ENCODE assay signal across 10 cellular contexts in the genomic region with DNA sequence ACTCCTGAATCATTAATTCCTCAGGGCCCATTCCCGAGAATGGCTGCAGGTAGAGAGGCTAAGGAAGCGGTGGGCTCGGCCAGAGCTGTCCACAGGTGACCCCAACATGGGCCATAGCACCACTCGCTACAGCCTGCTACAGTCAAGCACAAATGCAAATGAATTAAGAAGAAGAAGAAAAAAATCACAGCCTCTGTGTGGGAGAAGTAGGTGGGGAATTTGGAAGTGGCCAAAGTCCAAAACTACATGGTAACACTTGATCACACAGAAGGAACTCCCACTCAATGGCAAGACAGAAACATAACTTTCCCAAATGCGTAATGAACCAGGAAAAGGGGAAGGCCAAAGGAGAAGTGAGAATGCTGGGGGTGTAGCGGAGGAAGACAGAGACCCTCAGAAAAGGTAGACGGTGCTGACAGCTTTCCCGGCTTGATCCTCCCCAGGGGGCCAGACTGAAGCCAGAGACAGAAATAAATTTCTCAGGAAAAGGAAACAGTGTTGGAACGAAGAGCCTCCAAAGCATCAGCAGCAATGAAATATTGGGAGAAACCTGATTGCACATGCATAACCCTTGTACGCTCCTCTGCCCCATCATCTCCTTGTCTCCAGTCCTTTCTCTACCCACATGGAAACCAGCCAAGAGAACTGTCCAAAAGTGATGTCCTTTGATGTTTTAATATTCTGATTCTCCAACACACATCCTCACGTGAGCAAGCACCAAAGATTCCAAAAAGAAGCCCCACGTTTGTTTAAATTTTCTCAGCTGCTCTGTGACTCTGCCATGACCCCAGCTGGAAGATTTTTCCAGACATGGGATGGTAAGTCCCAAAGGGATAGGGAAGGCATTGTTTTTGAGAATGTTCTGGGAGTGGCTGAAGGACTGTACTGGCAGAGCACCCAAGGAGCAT.
A peak's percentile ranks its signal among the peaks of the same experiment; 100 is the strongest.
DNase-seq lines count a peak whose midpoint lies in the region; ATAC-seq, FAIRE-seq and TF ChIP-seq lines count a peak whose summit lies in the region.
"Had no signal": no experiment of that assay in that cellular context is flagged by ENCODE, and none has a peak within 500 bp of the region (broad histone marks: within the 10 kb centered on the region; RNA-seq: fewer than 3 reads in every experiment).

No MANE protein-coding gene starts in this region.

- H3K27me3 Mint-ChIP-seq in stimulated activated naive B cell treated with anti-CD40 and anti-IgM and Interleukin-4, amounts not matched to agents 10 μg/mL and 1 μg/mL and 100 μg/mL, for 72 hours = no peaks in the 10 kb centered on the region
- no peaks in the 10 kb centered on the region for H3K27me3 Mint-ChIP-seq in activated CD4-positive, alpha-beta memory T cell treated with anti-CD3 and anti-CD28 coated beads, Interleukin-2, amount 10 ng/mL, durations not matched to agents 7 days and 5 days

- TF ChIP-seq CTCF in esophagus squamous epithelium (IDR thresholded peaks at IDR 0.05) = no peak

- peak overlapping the region; percentile 60 to 70 for H3K4me3 Mint-ChIP-seq in stimulated activated naive B cell treated with anti-CD40 and anti-IgM and Interleukin-4, amounts not matched to agents 10 μg/mL and 1 μg/mL and 100 μg/mL, for 72 hours
- no peak overlapping the region for H3K4me3 Mint-ChIP-seq in activated CD4-positive, alpha-beta memory T cell treated with anti-CD3 and anti-CD28 coated beads, Interleukin-2, amount 10 ng/mL, durations not matched to agents 7 days and 5 days

- H3K9me3 Mint-ChIP-seq in stimulated activated naive B cell treated with anti-CD40 and anti-IgM and Interleukin-4, amounts not matched to agents 10 μg/mL and 1 μg/mL and 100 μg/mL, for 72 hours = no peaks in the 10 kb centered on the region
- no peaks in the 10 kb centered on the region for H3K9me3 Mint-ChIP-seq in activated CD4-positive, alpha-beta memory T cell treated with anti-CD3 and anti-CD28 coated beads, Interleukin-2, amount 10 ng/mL, durations not matched to agents 7 days and 5 days

- H3K9me3 ChIP-seq in esophagus squamous epithelium = no peaks in the 10 kb centered on the region
- H3K9me3 ChIP-seq in MG63 = no peaks in the 10 kb centered on the region

- H3K4me3 ChIP-seq in esophagus squamous epithelium (no peak overlapping the region), MG63 (no peak overlapping the region)

- ATAC-seq in GM18861 (IDR thresholded peaks at IDR 0.05; ENCODE audit: unreplicated experiment) (peak; percentile 27), HG03520 (IDR thresholded peaks at IDR 0.05; ENCODE audit: unreplicated experiment) (peak; percentile 16)
- ATAC-seq in stimulated activated naive B cell treated with anti-CD40 and anti-IgM and Interleukin-4, amounts not matched to agents 10 μg/mL and 1 μg/mL and 100 μg/mL, for 72 hours (replicated peaks) = peak; percentile 23

- POLR2A ChIA-PET in activated CD4-positive, alpha-beta memory T cell treated with anti-CD3 and anti-CD28 coated beads, Interleukin-2, amount 10 ng/mL, durations not matched to agents 7 days and 5 days (lab: Charles Lee) = no interaction called here

- H3K27ac ChIP-seq in esophagus squamous epithelium = peak overlapping the region in 3 of 4 donors; percentile 61 to 77 (median 74)

- peaks cover 14 to 69% (median 45%) of the 10 kb centered on the region in 3 donors for H3K4me1 ChIP-seq in esophagus squamous epithelium

- FAIRE-seq in H54 (lab: Jason Lieb, UNC) = no peak

- no peaks in the 10 kb centered on the region for H3K27me3 ChIP-seq in esophagus squamous epithelium
- H3K27me3 ChIP-seq in MG63 = no peaks in the 10 kb centered on the region

- peaks cover 76 to 97% of the 10 kb centered on the region in 2 donors for H3K4me1 Mint-ChIP-seq in stimulated activated naive B cell treated with anti-CD40 and anti-IgM and Interleukin-4, amounts not matched to agents 10 μg/mL and 1 μg/mL and 100 μg/mL, for 72 hours
- H3K4me1 Mint-ChIP-seq in activated CD4-positive, alpha-beta memory T cell treated with anti-CD3 and anti-CD28 coated beads, Interleukin-2, amount 10 ng/mL, durations not matched to agents 7 days and 5 days = peaks cover 58% of the 10 kb centered on the region

- peaks cover 79 to 89% of the 10 kb centered on the region in 2 donors for H3K36me3 Mint-ChIP-seq in stimulated activated naive B cell treated with anti-CD40 and anti-IgM and Interleukin-4, amounts not matched to agents 10 μg/mL and 1 μg/mL and 100 μg/mL, for 72 hours
- peaks cover 72% of the 10 kb centered on the region for H3K36me3 Mint-ChIP-seq in activated CD4-positive, alpha-beta memory T cell treated with anti-CD3 and anti-CD28 coated beads, Interleukin-2, amount 10 ng/mL, durations not matched to agents 7 days and 5 days (ENCODE audit: low read depth)

- DNase-seq in esophagus squamous epithelium (lab: John Stamatoyannopoulos, UW) (no peak), NCI-H2196 (lab: John Stamatoyannopoulos, UW; ENCODE audit: unreplicated experiment) (no peak), MG63 (no peak), H54 (ENCODE audit: insufficient read length, low spot score) (no peak)
- peak; percentile 76 for DNase-seq in stimulated activated naive B cell treated with anti-CD40 and anti-IgM and Interleukin-4, amounts not matched to agents 10 μg/mL and 1 μg/mL and 100 μg/mL, for 72 hours
- no peak for DNase-seq in activated CD4-positive, alpha-beta memory T cell treated with anti-CD3 and anti-CD28 coated beads, Interleukin-2, amount 10 ng/mL, durations not matched to agents 7 days and 5 days
- DNase-seq: hypothalamus, NCI-H2171 treated with DMSO at 0.1 percent for 48 hours had no signal

- TF ChIP-seq POLR2A in esophagus squamous epithelium (IDR thresholded peaks at IDR 0.05) (no peak), H54 (IDR thresholded peaks at IDR 0.05; ENCODE audit: low read depth, low read length) (no peak)

- CTCF ChIA-PET in activated CD4-positive, alpha-beta memory T cell treated with anti-CD3 and anti-CD28 coated beads, Interleukin-2, amount 10 ng/mL, durations not matched to agents 7 days and 5 days (lab: Charles Lee) = no interaction called here

- intact Hi-C loops in esophagus squamous epithelium (cut with DNase I) = no loop called here

- H3K27ac Mint-ChIP-seq in stimulated activated naive B cell treated with anti-CD40 and anti-IgM and Interleukin-4, amounts not matched to agents 10 μg/mL and 1 μg/mL and 100 μg/mL, for 72 hours = peak overlapping the region; percentile 96
- H3K27ac Mint-ChIP-seq in activated CD4-positive, alpha-beta memory T cell treated with anti-CD3 and anti-CD28 coated beads, Interleukin-2, amount 10 ng/mL, durations not matched to agents 7 days and 5 days = no peak overlapping the region

- WGBS in esophagus squamous epithelium, 2 donors = 52 to 60% methylated on average over 12 of the region's 12 CpGs

- H3K36me3 ChIP-seq in esophagus squamous epithelium (peaks cover 0 to 11% (median 0%) of the 10 kb centered on the region in 3 donors), MG63 (peaks cover 19% of the 10 kb centered on the region)
